In genomic region chr6:165008971-165009370, GRCh38 we compare ENCODE assay signal across 31 cellular contexts.
"Had no signal": no experiment of that assay in that cellular context is flagged by ENCODE, and none has a peak within 500 bp of the region (broad histone marks: within the 10 kb centered on the region; RNA-seq: fewer than 3 reads in every experiment).

No MANE protein-coding gene starts in this region.

- H3K4me1 Mint-ChIP-seq: activated CD4-positive, alpha-beta T cell treated with anti-CD3 and anti-CD28 coated beads, Interleukin-2, amount 10 ng/mL, durations not matched to agents 24 days and 14 days; activated naive CD4-positive, alpha-beta T cell treated with anti-CD3 and anti-CD28 coated beads, Interleukin-2, amount 50 U/mL, for 24 hours; activated T-helper 17 cell treated with anti-CD3 and anti-CD28 coated beads, Interleukin-2, amount 50 U/mL, for 72 hours had no signal

- H3K4me3 ChIP-seq: adrenal gland, K562, PC-9 had no signal

- H3K9me3 ChIP-seq: adrenal gland had no signal

- FAIRE-seq: K562, RCC 7860, TTC549 had no signal

- H3K36me3 ChIP-seq: adrenal gland, brain microvascular endothelial cell had no signal

- H3K27me3 ChIP-seq: adrenal gland, brain microvascular endothelial cell had no signal

- H3K4me2 ChIP-seq: PC-9 had no signal

- ATAC-seq: activated CD8-positive, alpha-beta T cell treated with anti-CD3 and anti-CD28 coated beads for 36 hours; activated T-cell treated with anti-CD3 and anti-CD28 coated beads, Interleukin-2, amount 50 U/mL, for 72 hours; activated T-helper 17 cell treated with anti-CD3 and anti-CD28 coated beads, Interleukin-2, amount 50 U/mL, for 72 hours; K562; Right ventricle myocardium inferior had no signal

- H3K27me3 Mint-ChIP-seq: activated CD4-positive, alpha-beta T cell treated with anti-CD3 and anti-CD28 coated beads, Interleukin-2, amount 10 ng/mL, durations not matched to agents 24 days and 14 days; activated CD8-positive, alpha-beta T cell treated with anti-CD3 and anti-CD28 coated beads for 36 hours; activated naive CD4-positive, alpha-beta T cell treated with anti-CD3 and anti-CD28 coated beads, Interleukin-2, amount 50 U/mL, for 24 hours; activated T-helper 17 cell treated with anti-CD3 and anti-CD28 coated beads, Interleukin-2, amount 50 U/mL, for 72 hours had no signal

- H3K27ac Mint-ChIP-seq: activated CD4-positive, alpha-beta T cell treated with anti-CD3 and anti-CD28 coated beads, Interleukin-2, amount 10 ng/mL, durations not matched to agents 24 days and 14 days; activated CD8-positive, alpha-beta T cell treated with anti-CD3 and anti-CD28 coated beads for 36 hours; activated naive CD4-positive, alpha-beta T cell treated with anti-CD3 and anti-CD28 coated beads, Interleukin-2, amount 50 U/mL, for 24 hours; activated T-cell treated with anti-CD3 and anti-CD28 coated beads, Interleukin-2, amount 50 U/mL, for 72 hours; activated T-helper 17 cell treated with anti-CD3 and anti-CD28 coated beads, Interleukin-2, amount 50 U/mL, for 72 hours had no signal

- DNase-seq: activated CD4-positive, alpha-beta T cell treated with anti-CD3 and anti-CD28 coated beads, Interleukin-2, amount 10 ng/mL, durations not matched to agents 24 days and 14 days; activated CD4-positive, alpha-beta T cell treated with anti-CD3 and anti-CD28 coated beads, Interleukin-2, amount 50 U/mL, for 4 hours; activated CD8-positive, alpha-beta T cell treated with anti-CD3 and anti-CD28 coated beads for 36 hours; activated gamma-delta T cell; activated naive CD4-positive, alpha-beta T cell treated with Interleukin-2 at 50 U/mL for 16 hours; activated T-cell treated with anti-CD3 and anti-CD28 coated beads, Interleukin-2, amount 50 U/mL, for 1 hour; activated T-cell treated with anti-CD3 and anti-CD28 coated beads, Interleukin-2, amount 50 U/mL, for 72 hours; adrenal gland; brain microvascular endothelial cell; central memory CD4-positive, alpha-beta T cell; NCI-H1092; NCI-H1436 treated with DMSO at 0.1 percent for 48 hours; NCI-H1694 treated with DMSO at 0.1 percent for 48 hours; NCI-H2029 treated with DMSO at 0.1 percent for 48 hours; NCI-H2107; NCI-H2171; NCI-H510A; NCI-H526; NCI-H748 treated with DMSO at 0.1 percent for 48 hours; NK-92 treated with Interleukin-12 subunit alpha and Interleukin-12 subunit beta, amount 100 ng/mL, for 24 hours; PC-9; SIG-M5; SW 1271; T1000 had no signal

- H3K4me1 ChIP-seq: adrenal gland had no signal

- H3K36me3 Mint-ChIP-seq: activated naive CD4-positive, alpha-beta T cell treated with anti-CD3 and anti-CD28 coated beads, Interleukin-2, amount 50 U/mL, for 24 hours had no signal

- H3K27ac ChIP-seq: adrenal gland, brain microvascular endothelial cell, PC-9, RWPE1 had no signal

- H2AFZ ChIP-seq: PC-9 had no signal

- H3K4me3 Mint-ChIP-seq: activated CD4-positive, alpha-beta T cell treated with anti-CD3 and anti-CD28 coated beads, Interleukin-2, amount 10 ng/mL, durations not matched to agents 24 days and 14 days; activated CD8-positive, alpha-beta T cell treated with anti-CD3 and anti-CD28 coated beads for 36 hours; activated naive CD4-positive, alpha-beta T cell treated with anti-CD3 and anti-CD28 coated beads, Interleukin-2, amount 50 U/mL, for 24 hours; activated T-cell treated with anti-CD3 and anti-CD28 coated beads, Interleukin-2, amount 50 U/mL, for 72 hours; activated T-helper 17 cell treated with anti-CD3 and anti-CD28 coated beads, Interleukin-2, amount 50 U/mL, for 72 hours had no signal
